ENCODE assay signal across 24 cellular contexts in the genomic region with DNA sequence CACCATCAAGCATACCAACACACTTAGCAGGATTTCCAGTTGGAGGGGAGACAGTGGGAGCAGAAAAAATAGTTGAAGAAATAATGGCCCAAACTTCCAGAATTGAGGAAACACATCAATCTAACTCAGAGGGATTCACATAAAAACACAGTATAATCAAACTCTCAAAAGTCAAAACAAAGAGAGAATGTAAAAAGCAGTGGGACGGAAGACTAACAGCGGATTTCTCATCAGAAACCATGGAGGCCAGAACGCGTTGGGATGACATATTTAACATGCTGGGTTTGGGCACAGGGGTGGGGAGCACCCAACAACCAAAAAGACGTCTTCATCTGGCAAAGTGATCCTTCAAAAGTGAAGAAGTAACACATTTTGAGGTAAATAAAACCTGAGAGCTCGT. TPM values are rescaled to one million over a fixed set of nuclear protein-coding genes. Genes with fewer than 3 reads are reported as not detected.
"Had no signal": no experiment of that assay in that cellular context is flagged by ENCODE, and none has a peak within 500 bp of the region (broad histone marks: within the 10 kb centered on the region; RNA-seq: fewer than 3 reads in every experiment).

No MANE protein-coding gene starts in this region.

- ATAC-seq: activated CD4-positive, CD25-positive, alpha-beta regulatory T cell treated with anti-CD3 and anti-CD28 coated beads, Interleukin-2, amount 50 U/mL, for 24 hours; foreskin keratinocyte; left ventricle myocardium superior; right cardiac atrium had no signal

- H3K27ac ChIP-seq: brain microvascular endothelial cell, foreskin keratinocyte, prostate gland, suprapubic skin had no signal

- H3K9me3 ChIP-seq: prostate gland had no signal

- H3K36me3 ChIP-seq: brain microvascular endothelial cell, prostate gland, suprapubic skin had no signal

- H3K27me3 Mint-ChIP-seq: stimulated activated naive CD8-positive, alpha-beta T cell treated with anti-CD3 and anti-CD28 coated beads, Interleukin-15, Interleukin-2, amounts not matched to agents 100 ng/mL and 50 ng/mL, for 24 hours had no signal

- FAIRE-seq: small intestine had no signal

- H3K4me1 ChIP-seq: foreskin keratinocyte, prostate gland, suprapubic skin had no signal

- H3K4me3 ChIP-seq: prostate gland, suprapubic skin had no signal

- H3K27me3 ChIP-seq: brain microvascular endothelial cell had no signal

- DNase-seq: activated CD4-positive, alpha-beta T cell treated with anti-CD3 and anti-CD28 coated beads, Interleukin-2, amount 50 U/mL, for 48 hours; activated CD8-positive, alpha-beta memory T cell treated with anti-CD3 and anti-CD28 coated beads, Interleukin-2, amount 50 U/mL, for 4 hours; anterior cingulate cortex; brain microvascular endothelial cell; effector CD8-positive, alpha-beta T cell; foreskin keratinocyte; glutamatergic neuron; kidney glomerular epithelial cell; left ventricle myocardium superior; mesenchymal stem cell; nephron progenitor cell; right cardiac atrium; small intestine; stimulated activated CD4-positive, alpha-beta T cell treated with anti-CD3 and anti-CD28 coated beads, Interleukin-4, amount 100 ng/mL, for 4 hours; stimulated activated CD8-positive, alpha-beta memory T cell treated with anti-CD3 and anti-CD28 coated beads, Interleukin-4, amount 100 ng/mL, for 48 hours; T-helper 9 cell; trophoblast cell had no signal

- H3K27ac Mint-ChIP-seq: nephron progenitor cell had no signal

- H3K4me3 Mint-ChIP-seq: nephron progenitor cell had no signal

RNA-seq across cellular contexts. Expression of a gene that starts 7.0 kb away (rescaled TPM):
- total RNA-seq: activated T-helper 2 cell treated with anti-CD3 and anti-CD28 coated beads, Interferon-gamma antibody, Interleukin-2, Interleukin-4, amounts not matched to agents 10 μg/mL and 5 μg/mL and 100 μg/mL, durations not matched to agents 14 hours and 24 hours and 36 hours; foreskin keratinocyte; left ventricle myocardium superior; mucosa of gallbladder; omental fat pad; prostate gland; right cardiac atrium had no signal
- polyA plus RNA-seq: foreskin keratinocyte, right cardiac atrium, small intestine had no signal

RNA-seq across cellular contexts. Expression of a gene that starts 8.0 kb away (rescaled TPM):
- total RNA-seq: activated T-helper 2 cell treated with anti-CD3 and anti-CD28 coated beads, Interferon-gamma antibody, Interleukin-2, Interleukin-4, amounts not matched to agents 10 μg/mL and 5 μg/mL and 100 μg/mL, durations not matched to agents 14 hours and 24 hours and 36 hours; foreskin keratinocyte; left ventricle myocardium superior; mucosa of gallbladder; omental fat pad; prostate gland; right cardiac atrium had no signal
- polyA plus RNA-seq: foreskin keratinocyte, right cardiac atrium, small intestine had no signal

RNA-seq across cellular contexts. Expression of a gene that starts 17.3 kb away (rescaled TPM):
- total RNA-seq: activated T-helper 2 cell treated with anti-CD3 and anti-CD28 coated beads, Interferon-gamma antibody, Interleukin-2, Interleukin-4, amounts not matched to agents 10 μg/mL and 5 μg/mL and 100 μg/mL, durations not matched to agents 14 hours and 24 hours and 36 hours; foreskin keratinocyte; left ventricle myocardium superior; mucosa of gallbladder; omental fat pad; prostate gland; right cardiac atrium had no signal
- polyA plus RNA-seq: foreskin keratinocyte, right cardiac atrium, small intestine had no signal

RNA-seq across cellular contexts. Expression of a gene that starts 19.5 kb away (rescaled TPM):
- total RNA-seq: activated T-helper 2 cell treated with anti-CD3 and anti-CD28 coated beads, Interferon-gamma antibody, Interleukin-2, Interleukin-4, amounts not matched to agents 10 μg/mL and 5 μg/mL and 100 μg/mL, durations not matched to agents 14 hours and 24 hours and 36 hours; foreskin keratinocyte; left ventricle myocardium superior; mucosa of gallbladder; omental fat pad; prostate gland; right cardiac atrium had no signal
- polyA plus RNA-seq: foreskin keratinocyte, right cardiac atrium, small intestine had no signal

RNA-seq across cellular contexts. Expression of a gene that starts 26.3 kb away (rescaled TPM):
- total RNA-seq: activated T-helper 2 cell treated with anti-CD3 and anti-CD28 coated beads, Interferon-gamma antibody, Interleukin-2, Interleukin-4, amounts not matched to agents 10 μg/mL and 5 μg/mL and 100 μg/mL, durations not matched to agents 14 hours and 24 hours and 36 hours; foreskin keratinocyte; left ventricle myocardium superior; mucosa of gallbladder; omental fat pad; prostate gland; right cardiac atrium had no signal
- polyA plus RNA-seq: foreskin keratinocyte, right cardiac atrium, small intestine had no signal
